ENCODE assay signal across 12 cellular contexts in the genomic region with DNA sequence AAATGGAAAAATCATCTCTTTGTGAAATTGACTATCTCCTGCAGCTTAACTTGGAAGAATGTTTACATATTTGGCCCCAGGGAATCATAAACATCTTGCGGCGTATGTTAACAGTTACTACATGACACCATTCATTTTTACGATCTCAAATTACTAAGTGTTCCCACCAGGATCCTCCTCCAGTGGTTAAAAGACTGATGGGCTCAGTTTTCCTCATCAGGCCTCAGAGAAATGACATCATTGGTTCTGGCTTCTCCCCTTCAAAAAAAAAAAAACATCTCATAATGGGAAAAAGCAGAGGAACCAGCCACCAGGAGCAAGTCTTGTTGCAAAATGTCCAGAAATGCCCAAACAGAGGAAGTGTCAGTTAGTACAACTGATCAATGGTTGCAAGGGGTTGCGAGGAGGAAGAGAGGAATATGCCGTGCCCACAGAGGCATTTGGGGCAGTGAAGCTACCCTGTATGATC.
DNase-seq lines count a peak whose midpoint lies in the region; ATAC-seq and FAIRE-seq lines count a peak whose summit lies in the region.
"Had no signal": no experiment of that assay in that cellular context is flagged by ENCODE, and none has a peak within 500 bp of the region (broad histone marks: within the 10 kb centered on the region; RNA-seq: fewer than 3 reads in every experiment).

No MANE protein-coding gene starts in this region.

- no peak for ATAC-seq in HG03039 (IDR thresholded peaks at IDR 0.05; ENCODE audit: unreplicated experiment)
- ATAC-seq: GM12878, GM23338 had no signal

- DNase-seq in DMS 273 (lab: John Stamatoyannopoulos, UW; ENCODE audit: unreplicated experiment) (peak; percentile 20), DMS 273 treated with DMSO at 0.1 percent for 48 hours (lab: John Stamatoyannopoulos, UW) (no peak), NCI-H2107 treated with DMSO at 0.1 percent for 48 hours (lab: John Stamatoyannopoulos, UW; ENCODE audit: unreplicated experiment) (peak; percentile 95), renal cortical epithelial cell (ENCODE audit: low read depth) (peak; percentile 23), mesenteric fat pad (ENCODE audit: low spot score) (no peak), ureter (ENCODE audit: low spot score) (no peak)
- DNase-seq: pancreas had no signal

- FAIRE-seq in endometrium (lab: Jason Lieb, UNC), result peak; percentile 94
- FAIRE-seq: bronchial epithelial cell, GM12878, pancreas had no signal

Comparison
In these comparisons a context has a peak if more than half of its experiments do, and no peak if none do; other contexts are left out.
1. DNase-seq: peak in DMS 273 (single experiment), NCI-H2107 treated with DMSO at 0.1 percent for 48 hours (single experiment) and renal cortical epithelial cell (single experiment); none in DMS 273 treated with DMSO at 0.1 percent for 48 hours (single experiment), mesenteric fat pad (single experiment) and ureter (single experiment).